Comparison of ENCODE assay signal across 8 cellular contexts in genomic region chr1:207822124-207822601, GRCh38.
DNase-seq lines count a peak whose midpoint lies in the region; ATAC-seq lines count a peak whose summit lies in the region.

No MANE protein-coding gene starts in this region.

- no peaks in the 10 kb centered on the region for H3K9me3 Mint-ChIP-seq in T-helper 2 cell treated with Interferon-gamma antibody and Interleukin-4, amounts not matched to agents 5 μg/mL and 100 μg/mL, for 36 hours
- H3K9me3 Mint-ChIP-seq in activated naive CD8-positive, alpha-beta T cell treated with anti-CD3 and anti-CD28 coated beads, Interleukin-2, amount 10 ng/mL, durations not matched to agents 7 days and 5 days = no peaks in the 10 kb centered on the region

- peak overlapping the region; percentile 8 to 48 (median 42) for H3K4me3 ChIP-seq in skin epidermis

- ATAC-seq in HG02763 (IDR thresholded peaks at IDR 0.05; ENCODE audit: unreplicated experiment) (peak; percentile 25), HG03039 (IDR thresholded peaks at IDR 0.05; ENCODE audit: unreplicated experiment) (no peak)
- no peak for ATAC-seq in activated naive CD8-positive, alpha-beta T cell treated with anti-CD3 and anti-CD28 coated beads, Interleukin-2, amount 10 ng/mL, durations not matched to agents 7 days and 5 days (ENCODE audit: low read depth)

- H3K36me3 Mint-ChIP-seq in T-helper 2 cell treated with Interferon-gamma antibody and Interleukin-4, amounts not matched to agents 5 μg/mL and 100 μg/mL, for 36 hours (ENCODE audit: low read depth) = peaks cover 41% of the 10 kb centered on the region
- peaks cover 7% of the 10 kb centered on the region for H3K36me3 Mint-ChIP-seq in activated naive CD8-positive, alpha-beta T cell treated with anti-CD3 and anti-CD28 coated beads, Interleukin-2, amount 10 ng/mL, durations not matched to agents 7 days and 5 days

- H3K27ac ChIP-seq in skin epidermis = peak overlapping the region in 9 of 21 experiments; percentile 21 to 92 (median 80)

- POLR2A ChIA-PET in activated naive CD8-positive, alpha-beta T cell treated with anti-CD3 and anti-CD28 coated beads, Interleukin-2, amount 10 ng/mL, durations not matched to agents 7 days and 5 days (lab: Charles Lee) = interaction anchor here (0.9 to 12.7 kb wide), 4 partner anchors 9 to 43 kb away, joined by 3 to 153 read pairs (median 4); no protein-coding TSS in a partner anchor

- no peak for DNase-seq in T-helper 2 cell treated with Interferon-gamma antibody and Interleukin-4, amounts not matched to agents 5 μg/mL and 100 μg/mL, for 36 hours (ENCODE audit: low spot score)
- DNase-seq in T-helper 2 cell (no peak), NCI-H128 (lab: John Stamatoyannopoulos, UW; ENCODE audit: unreplicated experiment) (no peak), GDM1 (lab: John Stamatoyannopoulos, UW) (no peak)
- DNase-seq in activated naive CD8-positive, alpha-beta T cell treated with anti-CD3 and anti-CD28 coated beads, Interleukin-2, amount 10 ng/mL, durations not matched to agents 7 days and 5 days = no peak

- H3K27ac Mint-ChIP-seq in T-helper 2 cell treated with Interferon-gamma antibody and Interleukin-4, amounts not matched to agents 5 μg/mL and 100 μg/mL, for 36 hours = peak overlapping the region; percentile 85
- peak overlapping the region; percentile 99 for H3K27ac Mint-ChIP-seq in activated naive CD8-positive, alpha-beta T cell treated with anti-CD3 and anti-CD28 coated beads, Interleukin-2, amount 10 ng/mL, durations not matched to agents 7 days and 5 days

- peaks cover 67% of the 10 kb centered on the region for H3K4me1 Mint-ChIP-seq in T-helper 2 cell treated with Interferon-gamma antibody and Interleukin-4, amounts not matched to agents 5 μg/mL and 100 μg/mL, for 36 hours (ENCODE audit: low read depth)
- peaks cover 48% of the 10 kb centered on the region for H3K4me1 Mint-ChIP-seq in activated naive CD8-positive, alpha-beta T cell treated with anti-CD3 and anti-CD28 coated beads, Interleukin-2, amount 10 ng/mL, durations not matched to agents 7 days and 5 days

- H3K4me3 Mint-ChIP-seq in T-helper 2 cell treated with Interferon-gamma antibody and Interleukin-4, amounts not matched to agents 5 μg/mL and 100 μg/mL, for 36 hours = peak overlapping the region; percentile 90
- peak overlapping the region; percentile 89 for H3K4me3 Mint-ChIP-seq in activated naive CD8-positive, alpha-beta T cell treated with anti-CD3 and anti-CD28 coated beads, Interleukin-2, amount 10 ng/mL, durations not matched to agents 7 days and 5 days

- no peaks in the 10 kb centered on the region for H3K27me3 Mint-ChIP-seq in T-helper 2 cell treated with Interferon-gamma antibody and Interleukin-4, amounts not matched to agents 5 μg/mL and 100 μg/mL, for 36 hours (ENCODE audit: low read depth)
- no peaks in the 10 kb centered on the region for H3K27me3 Mint-ChIP-seq in activated naive CD8-positive, alpha-beta T cell treated with anti-CD3 and anti-CD28 coated beads, Interleukin-2, amount 10 ng/mL, durations not matched to agents 7 days and 5 days
